ENCODE assay signal across 8 cellular contexts in the genomic region with DNA sequence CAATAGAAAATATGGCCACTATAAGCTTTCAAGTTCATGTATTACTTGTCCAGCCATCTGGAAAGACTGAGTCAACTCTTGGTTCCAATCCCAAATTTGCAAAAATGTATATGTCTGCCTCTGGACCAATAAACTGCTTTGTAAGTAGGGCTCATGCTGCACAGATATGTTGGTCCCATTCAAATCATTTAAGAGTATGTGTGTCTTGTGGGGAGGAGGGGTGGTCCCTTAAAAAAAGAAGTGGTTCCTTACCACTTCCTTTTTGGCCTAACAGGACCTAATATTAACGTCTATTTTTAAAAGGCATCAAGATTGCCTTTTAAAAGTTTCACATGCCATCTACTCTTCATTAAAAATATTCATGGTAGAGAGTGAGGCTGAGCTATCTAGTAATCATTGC.
"Had no signal": no experiment of that assay in that cellular context is flagged by ENCODE, and none has a peak within 500 bp of the region (broad histone marks: within the 10 kb centered on the region; RNA-seq: fewer than 3 reads in every experiment).

No MANE protein-coding gene starts in this region.

- H3K27ac Mint-ChIP-seq: HFFc6 had no signal

- ATAC-seq: HCT116, K562 had no signal

- DNase-seq: GM23248, GOT3, H7, HFFc6, IMR-90 had no signal

- H3K36me3 ChIP-seq: HAP-1 had no signal

- H3K4me3 ChIP-seq: GM23248, HAP-1, K562 had no signal

- H3K4me1 ChIP-seq: HAP-1 had no signal

- H3K27ac ChIP-seq: GM23248 had no signal

- H3K4me3 Mint-ChIP-seq: HFFc6 had no signal

- H2AFZ ChIP-seq: GM23248 had no signal

- H3K9ac ChIP-seq: GM23248 had no signal

- H3K9me3 ChIP-seq: HAP-1 had no signal
